Comparison of ENCODE assay signal across 7 cellular contexts in genomic region chr4:39971271-39971640, GRCh38. TPM values are rescaled to one million over a fixed set of nuclear protein-coding genes. Genes with fewer than 3 reads are reported as not detected.
A peak's percentile ranks its signal among the peaks of the same experiment; 100 is the strongest.
DNase-seq lines count a peak whose midpoint lies in the region; ATAC-seq, FAIRE-seq and TF ChIP-seq lines count a peak whose summit lies in the region.
"Not testable (repeated sequence)": the region's sequence is repeated elsewhere in the genome, so short reads cannot be mapped to it uniquely, and the experiment has no call there.

No MANE protein-coding gene starts in this region.

- H3K4me1 ChIP-seq in DND-41 (ENCODE audit: insufficient read depth, low read length) (peaks cover 31% of the 10 kb centered on the region), Loucy (ENCODE audit: insufficient read depth, low read length, poor library complexity, severe bottlenecking) (peaks cover 18% of the 10 kb centered on the region), GM12878 (ENCODE audit: control insufficient read depth, insufficient read depth, low read length) (peaks cover 14% of the 10 kb centered on the region), left lung (peaks cover 11 to 58% of the 10 kb centered on the region in 2 donors)

- SMC1A ChIA-PET in GM12878 (lab: Charles Lee; ENCODE audit: uncharacterized antibody, unreplicated experiment) = interaction anchor here (0.6 to 1.7 kb wide), 5 partner anchors 16 to 502 kb away, joined by 3 to 4 read pairs (median 3); partner anchors contain the start of gene SMIM14

- H3K79me2 ChIP-seq in DND-41 (ENCODE audit: insufficient read depth, low read length) (peaks cover 100% of the 10 kb centered on the region), Loucy (ENCODE audit: insufficient read depth, low read length) (peaks cover 96% of the 10 kb centered on the region), GM12878 (ENCODE audit: control insufficient read depth, insufficient read depth, low read length) (peaks cover 88% of the 10 kb centered on the region)

- not testable (repeated sequence) for H3K4me3 ChIP-seq in DND-41 (ENCODE audit: low read depth in 1 of 2, low read length in 2 of 2); Loucy (ENCODE audit: low read length, poor library complexity, severe bottlenecking); left lung
- H3K4me3 ChIP-seq in GM12878 = peak overlapping the region; percentile 48; the same call in 1 of the 2 replicates

- H3F3A ChIP-seq in Loucy (ENCODE audit: low read depth) = not testable (repeated sequence)

- TF ChIP-seq EP300 in GM12878 (IDR thresholded peaks at IDR 0.05; ENCODE audit: borderline replicate concordance in 1 of 2, control insufficient read depth in 1 of 2, low read depth in 2 of 2, low read length in 2 of 2) = not testable (repeated sequence)

- ATAC-seq in DND-41 (ENCODE audit: insufficient read depth, low read depth); activated CD8-positive, alpha-beta T cell treated with anti-CD3 and anti-CD28 coated beads for 36 hours; natural killer cell treated with Interleukin-12 subunit alpha and Interleukin-12 subunit beta and Interleukin-15 and Interleukin-18, amount 100 ng/mL, for 72 hours; stimulated activated memory B cell treated with anti-CD40 and anti-IgM and Interleukin-4, amounts not matched to agents 10 μg/mL and 1 μg/mL and 100 μg/mL, for 72 hours: not testable (repeated sequence)
- peak; percentile 33; the same call in 2 of the 3 replicates for ATAC-seq in GM12878
- ATAC-seq in left lung = peak; percentile 23

- not testable (repeated sequence) for H3K27ac ChIP-seq in DND-41 (ENCODE audit: low read length); GM12878 (ENCODE audit: control insufficient read depth, insufficient read depth)
- H3K27ac ChIP-seq in left lung = peak overlapping the region; percentile 60 to 71

- intact Hi-C loops in activated CD8-positive, alpha-beta T cell treated with anti-CD3 and anti-CD28 coated beads for 36 hours (cut with micrococcal nuclease) = loop anchor here (10.0 kb wide), 2 partner anchors 66 to 506 kb away; no protein-coding TSS in a partner anchor
- intact Hi-C loops in GM12878 (cut with micrococcal nuclease; ENCODE audit: unreplicated experiment) = loop anchor here (10.0 kb wide), 1 partner anchor 106 kb away; no protein-coding TSS in a partner anchor
- intact Hi-C loops in left lung (cut with DNase I) = loop anchor here in 1 of 2 donors (10.0 kb wide), 1 partner anchor 276 kb away; the partner anchor contains the start of gene UBE2K

- H3K9me3 Mint-ChIP-seq in activated CD8-positive, alpha-beta T cell treated with anti-CD3 and anti-CD28 coated beads for 36 hours; natural killer cell treated with Interleukin-12 subunit alpha and Interleukin-12 subunit beta and Interleukin-15 and Interleukin-18, amount 100 ng/mL, for 72 hours; stimulated activated memory B cell treated with anti-CD40 and anti-IgM and Interleukin-4, amounts not matched to agents 10 μg/mL and 1 μg/mL and 100 μg/mL, for 72 hours: not testable (repeated sequence)

- H3K4me2 ChIP-seq in DND-41 (ENCODE audit: insufficient read depth, low read length) (0 out of 2 replicates have a peak overlapping the region, but pooled peaks have one; percentile 19), Loucy (ENCODE audit: low read depth, low read length, poor library complexity, severe bottlenecking) (peak overlapping the region; percentile 37), GM12878 (ENCODE audit: control insufficient read depth, insufficient read depth) (peak overlapping the region; percentile 56)

- not testable (repeated sequence) for H3K9me2 ChIP-seq in Loucy (replicated peaks; ENCODE audit: low read depth, low read length)

- not testable (repeated sequence) for H3K9ac ChIP-seq in DND-41 (ENCODE audit: low read depth, low read length); Loucy (ENCODE audit: low read depth, low read length, poor library complexity, severe bottlenecking); GM12878 (ENCODE audit: control insufficient read depth, insufficient read depth, low read length)

- not testable (repeated sequence) for H2AFZ ChIP-seq in DND-41 (ENCODE audit: low read depth, low read length); Loucy (ENCODE audit: low read length); GM12878 (ENCODE audit: control insufficient read depth, low read depth, low read length)

- peaks cover 72% of the 10 kb centered on the region for H3K36me3 ChIP-seq in DND-41 (ENCODE audit: insufficient read depth, low read length)
- peaks cover 14% of the 10 kb centered on the region; the same call in 1 of the 2 replicates for H3K36me3 ChIP-seq in Loucy (ENCODE audit: insufficient read depth, low read length)
- peaks cover 2 to 12% of the 10 kb centered on the region in 2 experiments; a peak in 3 of 4 replicates for H3K36me3 ChIP-seq in GM12878 (ENCODE audit: control insufficient read depth in 2 of 2, insufficient read depth in 2 of 2, low read length in 1 of 2)
- H3K36me3 ChIP-seq in left lung = peaks cover 0 to 42% of the 10 kb centered on the region in 2 donors

- H3K27me3 ChIP-seq in DND-41 (ENCODE audit: insufficient read depth, low read length, poor library complexity); Loucy (ENCODE audit: insufficient read depth, low read length, poor library complexity, severe bottlenecking); GM12878 (replicated peaks in 1 of 2; ENCODE audit: control insufficient read depth in 2 of 2, insufficient read depth in 2 of 2, low read length in 1 of 2); left lung: not testable (repeated sequence)

- H3K27me3 Mint-ChIP-seq in activated CD8-positive, alpha-beta T cell treated with anti-CD3 and anti-CD28 coated beads for 36 hours; natural killer cell treated with Interleukin-12 subunit alpha and Interleukin-12 subunit beta and Interleukin-15 and Interleukin-18, amount 100 ng/mL, for 72 hours; stimulated activated memory B cell treated with anti-CD40 and anti-IgM and Interleukin-4, amounts not matched to agents 10 μg/mL and 1 μg/mL and 100 μg/mL, for 72 hours: not testable (repeated sequence)

- CTCF ChIA-PET in activated CD8-positive, alpha-beta T cell treated with anti-CD3 and anti-CD28 coated beads for 36 hours (lab: Charles Lee) = not testable (repeated sequence)
- CTCF ChIA-PET in GM12878 (lab: Yijun Ruan, JAX) = interaction anchor here (0.8 to 2.8 kb wide), 3 partner anchors 11 to 345 kb away, joined by 3 to 12 read pairs (median 3); no protein-coding TSS in a partner anchor

- not testable (repeated sequence) for DNase-seq in DND-41; activated CD8-positive, alpha-beta T cell treated with anti-CD3 and anti-CD28 coated beads for 36 hours; GM12878 (ENCODE audit: low read depth, low spot score); left lung; natural killer cell treated with Interleukin-12 subunit alpha and Interleukin-12 subunit beta and Interleukin-15 and Interleukin-18, amount 100 ng/mL, for 72 hours (ENCODE audit: low spot score)

- FAIRE-seq in GM12878 (lab: Jason Lieb, UNC) = not testable (repeated sequence)

- in situ Hi-C loops in GM12878 (cut with MboI) = loop anchor here (5.0 kb wide), 2 partner anchors 264 to 509 kb away; no protein-coding TSS in a partner anchor

- RAD21 ChIA-PET in GM12878 (lab: Charles Lee; ENCODE audit: unreplicated experiment) = interaction anchor here (1.4 kb wide), 1 partner anchor 33 kb away, joined by 3 read pairs; no protein-coding TSS in a partner anchor

- peak overlapping the region; percentile 70 for H3K27ac Mint-ChIP-seq in activated CD8-positive, alpha-beta T cell treated with anti-CD3 and anti-CD28 coated beads for 36 hours
- H3K27ac Mint-ChIP-seq in natural killer cell treated with Interleukin-12 subunit alpha and Interleukin-12 subunit beta and Interleukin-15 and Interleukin-18, amount 100 ng/mL, for 72 hours = peak overlapping the region; percentile 60 to 75
- peak overlapping the region; percentile 79 for H3K27ac Mint-ChIP-seq in stimulated activated memory B cell treated with anti-CD40 and anti-IgM and Interleukin-4, amounts not matched to agents 10 μg/mL and 1 μg/mL and 100 μg/mL, for 72 hours

- TF ChIP-seq POLR2A in GM12878 (IDR thresholded peaks at IDR 0.05; ENCODE audit: low read depth, low read length) = not testable (repeated sequence)

- H3K36me3 Mint-ChIP-seq in activated CD8-positive, alpha-beta T cell treated with anti-CD3 and anti-CD28 coated beads for 36 hours (ENCODE audit: low read depth) = peaks cover 50% of the 10 kb centered on the region
- peaks cover 18% of the 10 kb centered on the region for H3K36me3 Mint-ChIP-seq in natural killer cell treated with Interleukin-12 subunit alpha and Interleukin-12 subunit beta and Interleukin-15 and Interleukin-18, amount 100 ng/mL, for 72 hours
- H3K36me3 Mint-ChIP-seq in stimulated activated memory B cell treated with anti-CD40 and anti-IgM and Interleukin-4, amounts not matched to agents 10 μg/mL and 1 μg/mL and 100 μg/mL, for 72 hours = peaks cover 22% of the 10 kb centered on the region

- not testable (repeated sequence) for TF ChIP-seq CTCF in DND-41 (IDR thresholded peaks at IDR 0.05; ENCODE audit: borderline replicate concordance, extremely low read depth, low read length, poor library complexity, severe bottlenecking); Loucy (conservative IDR thresholded peaks at IDR 0.05; ENCODE audit: low read length); activated CD8-positive, alpha-beta T cell treated with anti-CD3 and anti-CD28 coated beads for 36 hours (IDR thresholded peaks at IDR 0.05); GM12878 (IDR thresholded peaks at IDR 0.05 in 2 of 3, conservative IDR thresholded peaks at IDR 0.05 in 1 of 3; ENCODE audit: control insufficient read depth in 2 of 3, extremely low read depth in 1 of 3, insufficient read depth in 1 of 3, low read depth in 3 of 3, low read length in 3 of 3); left lung (IDR thresholded peaks at IDR 0.05)

- not testable (repeated sequence) for H3K9me3 ChIP-seq in DND-41 (ENCODE audit: insufficient read depth, low read length, severe bottlenecking); Loucy (ENCODE audit: insufficient read depth, low read depth, low read length); GM12878 (replicated peaks; ENCODE audit: control insufficient read depth, insufficient read depth, low read length); left lung

- POLR2A ChIA-PET in activated CD8-positive, alpha-beta T cell treated with anti-CD3 and anti-CD28 coated beads for 36 hours (lab: Charles Lee) = not testable (repeated sequence)
- POLR2A ChIA-PET in GM12878 (lab: Charles Lee) = interaction anchor here (0.6 kb wide), 2 partner anchors 44 to 262 kb away, joined by 3 to 5 read pairs; no protein-coding TSS in a partner anchor

- H4K20me1 ChIP-seq in DND-41 (ENCODE audit: insufficient read depth, low read length) (peaks cover 72% of the 10 kb centered on the region), Loucy (ENCODE audit: insufficient read depth, low read length, poor library complexity, severe bottlenecking) (peaks cover 83% of the 10 kb centered on the region)
- H4K20me1 ChIP-seq in GM12878 (ENCODE audit: control insufficient read depth, insufficient read depth) = not testable (repeated sequence)

- not testable (repeated sequence) for TF ChIP-seq RAD21 in GM12878 (IDR thresholded peaks at IDR 0.05; ENCODE audit: insufficient read depth, low read depth, low read length)

- H3K4me3 Mint-ChIP-seq in activated CD8-positive, alpha-beta T cell treated with anti-CD3 and anti-CD28 coated beads for 36 hours; natural killer cell treated with Interleukin-12 subunit alpha and Interleukin-12 subunit beta and Interleukin-15 and Interleukin-18, amount 100 ng/mL, for 72 hours: not testable (repeated sequence)
- peak overlapping the region; percentile 61 for H3K4me3 Mint-ChIP-seq in stimulated activated memory B cell treated with anti-CD40 and anti-IgM and Interleukin-4, amounts not matched to agents 10 μg/mL and 1 μg/mL and 100 μg/mL, for 72 hours

- peaks cover 45% of the 10 kb centered on the region for H3K4me1 Mint-ChIP-seq in activated CD8-positive, alpha-beta T cell treated with anti-CD3 and anti-CD28 coated beads for 36 hours (ENCODE audit: low read depth)
- peaks cover 39 to 41% of the 10 kb centered on the region in 2 donors for H3K4me1 Mint-ChIP-seq in natural killer cell treated with Interleukin-12 subunit alpha and Interleukin-12 subunit beta and Interleukin-15 and Interleukin-18, amount 100 ng/mL, for 72 hours (ENCODE audit: low read depth in 2 of 2)
- H3K4me1 Mint-ChIP-seq in stimulated activated memory B cell treated with anti-CD40 and anti-IgM and Interleukin-4, amounts not matched to agents 10 μg/mL and 1 μg/mL and 100 μg/mL, for 72 hours = peaks cover 47% of the 10 kb centered on the region

- not testable (repeated sequence) for BruUV-seq in GM12878 (replicated peaks; lab: Mats Ljungman, UMichigan)

- 37% methylated on average over 8 of the region's 8 CpGs for WGBS in GM12878 (ENCODE audit: insufficient coverage, insufficient replicate concordance, low lambda C conversion rate, missing lambda C conversion rate)

RNA-seq across cellular contexts. Expression of gene PDS5A, which starts 6.5 kb away (rescaled TPM):
- 100 to 1,000 TPM; 105 to 106 TPM for total RNA-seq in activated CD8-positive, alpha-beta T cell treated with anti-CD3 and anti-CD28 coated beads for 36 hours
- 241 and 251 TPM in 2 replicates for total RNA-seq in GM12878 (2013; cell fraction: nucleolus; rRNA removed)
- total RNA-seq in GM12878 (2014; rRNA removed) (50.2 and 55.3 TPM in 2 replicates), GM12878 (2014; rRNA removed; fragmentation: Illumina TruSeq; extraction: Trizol) (64.5 and 66.0 TPM in 2 replicates), GM12878 (2021) (60.4 and 64.2 TPM in 2 replicates), left lung (10 to 100 TPM; 73.7 to 82.1 TPM)
- polyA plus RNA-seq in GM12878 (2011; ENCODE audit: low read depth) = 18.8 TPM
- polyA plus RNA-seq in GM12878 (2011; rRNA removed) (69.7 and 105 TPM in 2 replicates), GM12878 (2014; fragmentation: Illumina TruSeq; extraction: Trizol) (54.4 and 65.7 TPM in 2 replicates), GM12878 (2014; fragmentation: Nextera tagmentation; extraction: Ambion mirVana) (10 to 100 TPM; 13.7 to 14.1 TPM), GM12878 (2014; rRNA removed) (28.6 and 32.8 TPM in 2 replicates), GM12878 (2016; fragmentation: Nextera tagmentation; extraction: Ambion mirVana) (10 to 100 TPM; 20.5 to 54.4 TPM)
- polyA plus RNA-seq in GM12878 (2011; cell fraction: cytosol; rRNA removed) = 22.8 and 26.7 TPM in 2 replicates
- polyA plus RNA-seq in GM12878 (2011; cell fraction: nucleus; rRNA removed) = 36.4 and 40.5 TPM in 2 replicates
- 26.3 and 32.6 TPM in 2 replicates for polyA plus RNA-seq in GM12878 (2012)
- 97.1 and 141 TPM in 2 replicates for polyA minus RNA-seq in GM12878 (2011; rRNA and poly(A)+ RNA removed)
- 63.7 and 90.0 TPM in 2 replicates for polyA minus RNA-seq in GM12878 (2011; cell fraction: cytosol; rRNA and poly(A)+ RNA removed)
- 81.2 and 131 TPM in 2 replicates for polyA minus RNA-seq in GM12878 (2011; cell fraction: nucleus; rRNA and poly(A)+ RNA removed)
- total RNA-seq in natural killer cell treated with Interleukin-12 subunit alpha and Interleukin-12 subunit beta and Interleukin-15 and Interleukin-18, amount 100 ng/mL, for 72 hours = 100 to 1,000 TPM in 1 of 2 donors, 10 to 100 TPM in 1; 84.4 to 150 TPM
